ENCODE assay signal across 20 cellular contexts in the genomic region with DNA sequence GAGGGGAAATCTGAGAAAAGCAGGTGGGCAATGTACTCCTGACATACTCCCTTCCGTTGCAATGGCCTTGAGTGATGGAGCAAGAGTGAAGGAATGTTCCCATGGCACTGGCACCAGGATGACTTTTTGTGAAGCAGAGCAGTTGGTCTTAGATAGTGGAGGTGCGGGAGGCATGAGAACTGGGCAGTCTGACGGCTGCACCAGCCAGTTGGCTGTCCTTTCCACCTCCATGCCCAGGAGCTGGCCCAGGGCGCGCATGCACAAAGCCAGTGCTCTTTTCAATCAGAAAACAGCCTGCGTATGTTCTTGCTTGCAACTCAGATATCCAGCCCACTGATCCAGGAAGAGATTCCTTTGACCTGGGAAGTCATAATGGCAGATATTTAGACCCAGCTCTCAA.
DNase-seq lines count a peak whose midpoint lies in the region; ATAC-seq and TF ChIP-seq lines count a peak whose summit lies in the region.
"Had no signal": no experiment of that assay in that cellular context is flagged by ENCODE, and none has a peak within 500 bp of the region (broad histone marks: within the 10 kb centered on the region; RNA-seq: fewer than 3 reads in every experiment).

No MANE protein-coding gene starts in this region.

- no peaks in the 10 kb centered on the region for H3K36me3 ChIP-seq in thoracic aorta
- no peaks in the 10 kb centered on the region for H3K36me3 ChIP-seq in brain microvascular endothelial cell (replicated peaks)
- H3K36me3 ChIP-seq: HAP-1, SJCRH30 had no signal

- POLR2A ChIA-PET in RWPE1 (lab: Yijun Ruan, JAX; ENCODE audit: low non-redundant PET): no interaction called here

- DNase-seq in RWPE1 (ENCODE audit: low spot score): no peak
- peak; percentile 80 for DNase-seq in Right ventricle myocardium superior
- DNase-seq in medulla oblongata (ENCODE audit: extremely low spot score): peak; percentile 34
- no peak for DNase-seq in thoracic aorta (ENCODE audit: low spot score)
- DNase-seq in brain microvascular endothelial cell: no peak
- no peak for DNase-seq in DMS53 (lab: John Stamatoyannopoulos, UW)
- no peak for DNase-seq in activated T-cell treated with anti-CD3 and anti-CD28 coated beads, Interleukin-2, amount 50 U/mL, for 4 hours
- DNase-seq in NCI-H524 (lab: John Stamatoyannopoulos, UW): no peak
- DNase-seq: AML-193; DND-41; GM23248; NCI-H1092 treated with DMSO at 0.1 percent for 48 hours; NCI-H2081 treated with DMSO at 0.1 percent for 48 hours; NCI-H446 treated with DMSO at 0.1 percent for 48 hours; NCI-H748 treated with DMSO at 0.1 percent for 48 hours; NK-92 treated with Interleukin-12 subunit alpha and Interleukin-12 subunit beta, amount 100 ng/mL, for 24 hours; SJCRH30 had no signal

- TF ChIP-seq CTCF in RWPE1 (conservative IDR thresholded peaks at IDR 0.05; ENCODE audit: low read depth) (no peak), thoracic aorta (IDR thresholded peaks at IDR 0.05) (no peak), brain microvascular endothelial cell (IDR thresholded peaks at IDR 0.05; ENCODE audit: low read depth, low read length, missing control alignments) (no peak)

- peaks cover 38 to 93% of the 10 kb centered on the region in 2 donors for H3K4me1 ChIP-seq in thoracic aorta (ENCODE audit: control insufficient read depth in 1 of 2, low read depth in 2 of 2)

- no peak overlapping the region for H3K4me3 Mint-ChIP-seq in activated T-cell treated with anti-CD3 and anti-CD28 coated beads, Interleukin-2, amount 50 U/mL, for 4 hours

- H3K4me1 Mint-ChIP-seq in activated T-cell treated with anti-CD3 and anti-CD28 coated beads, Interleukin-2, amount 50 U/mL, for 4 hours (ENCODE audit: low read depth): peaks cover 26% of the 10 kb centered on the region

- H3K27ac ChIP-seq in RWPE1: peak overlapping the region; percentile 44
- peak overlapping the region; percentile 82 to 91 for H3K27ac ChIP-seq in thoracic aorta
- no peak overlapping the region for H3K27ac ChIP-seq in brain microvascular endothelial cell
- H3K27ac ChIP-seq: C4-2B, GM23248, SJCRH30 had no signal

- ATAC-seq in Right ventricle myocardium superior (ENCODE audit: poor library complexity) (peak; percentile 91), thoracic aorta (ENCODE audit: insufficient number of reproducible peaks, low FRiP score, low read depth) (no peak)
- no peak for ATAC-seq in activated T-cell treated with anti-CD3 and anti-CD28 coated beads, Interleukin-2, amount 50 U/mL, for 4 hours
- ATAC-seq: K562 had no signal

- intact Hi-C loops in Right ventricle myocardium superior (cut with DNase I): no loop called here

- H3K9me3 ChIP-seq in thoracic aorta: no peaks in the 10 kb centered on the region
- H3K9me3 ChIP-seq: HAP-1, SJCRH30 had no signal

- no peaks in the 10 kb centered on the region for H3K27me3 ChIP-seq in thoracic aorta (replicated peaks; ENCODE audit: insufficient read depth)
- H3K27me3 ChIP-seq in brain microvascular endothelial cell (replicated peaks): no peaks in the 10 kb centered on the region
- H3K27me3 ChIP-seq: SJCRH30 had no signal

- CTCF ChIA-PET in RWPE1 (lab: Yijun Ruan, JAX): interaction anchor here (1.2 kb wide), 1 partner anchor 150 kb away, joined by 3 read pairs; no protein-coding TSS in a partner anchor

- H3K4me3 ChIP-seq in thoracic aorta (no peak overlapping the region), brain microvascular endothelial cell (ENCODE audit: low read depth, low read length) (no peak overlapping the region)
- H3K4me3 ChIP-seq: GM23248, HAP-1, K562, SJCRH30 had no signal

- peaks cover 2% of the 10 kb centered on the region for H3K27me3 Mint-ChIP-seq in activated T-cell treated with anti-CD3 and anti-CD28 coated beads, Interleukin-2, amount 50 U/mL, for 4 hours (ENCODE audit: low read depth)

- in situ Hi-C loops in brain microvascular endothelial cell (cut with HindIII; ENCODE audit: low pct_ligation_motif_present, low sequenced_read_pairs): no loop called here

- H3K9me3 Mint-ChIP-seq in activated T-cell treated with anti-CD3 and anti-CD28 coated beads, Interleukin-2, amount 50 U/mL, for 4 hours: no peaks in the 10 kb centered on the region

- no peaks in the 10 kb centered on the region for H3K36me3 Mint-ChIP-seq in activated T-cell treated with anti-CD3 and anti-CD28 coated beads, Interleukin-2, amount 50 U/mL, for 4 hours (ENCODE audit: insufficient read depth)

Comparison
In these comparisons a context has a peak if more than half of its experiments do, and no peak if none do; other contexts are left out.
1. DNase-seq: peak in Right ventricle myocardium superior (single experiment) and medulla oblongata (single experiment); none in RWPE1 (single experiment), thoracic aorta (single experiment), brain microvascular endothelial cell (single experiment), DMS53 (single experiment), activated T-cell treated with anti-CD3 and anti-CD28 coated beads, Interleukin-2, amount 50 U/mL, for 4 hours (single experiment) and NCI-H524 (0 of 2).